ENCODE assay signal across 16 cellular contexts in the genomic region with DNA sequence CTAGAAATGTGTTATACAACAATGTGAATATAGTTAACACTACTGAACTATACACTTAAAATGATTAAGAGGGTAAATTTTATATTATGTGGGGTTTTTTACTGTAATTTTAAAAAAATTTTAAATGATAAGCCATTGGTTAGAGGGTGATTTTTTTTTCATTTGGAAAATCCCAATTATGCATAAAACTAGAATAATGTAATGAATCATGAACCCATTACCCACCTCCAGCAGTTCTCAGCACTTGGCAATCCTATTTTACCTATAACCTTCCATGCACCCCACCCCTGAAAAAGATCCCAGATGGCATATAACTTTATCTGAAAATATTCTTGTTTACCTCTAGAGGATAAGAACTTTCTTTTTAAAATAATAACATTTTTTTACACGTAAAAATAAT.
"Had no signal": no experiment of that assay in that cellular context is flagged by ENCODE, and none has a peak within 500 bp of the region (broad histone marks: within the 10 kb centered on the region; RNA-seq: fewer than 3 reads in every experiment).

No MANE protein-coding gene starts in this region.

- DNase-seq: activated CD4-positive, alpha-beta T cell treated with anti-CD3 and anti-CD28 coated beads for 48 hours; activated CD8-positive, alpha-beta memory T cell treated with anti-CD3 and anti-CD28 coated beads, Interleukin-2, amount 50 U/mL, for 48 hours; activated effector memory CD4-positive, alpha-beta T cell treated with Interleukin-2 at 50 U/mL for 16 hours; cerebellar nuclear complex; esophagus squamous epithelium; head of caudate nucleus; islet precursor cell; left cardiac atrium; pancreas; psoas muscle; stimulated activated CD4-positive, alpha-beta T cell treated with anti-CD3 and anti-CD28 coated beads, Interleukin-4, amount 100 ng/mL, for 4 hours; T-helper 9 cell; trophoblast cell; uterus had no signal

- H3K4me3 Mint-ChIP-seq: nephron had no signal

- H3K4me1 Mint-ChIP-seq: nephron had no signal

- ATAC-seq: gastroesophageal sphincter, left cardiac atrium, pancreas, psoas muscle had no signal

- H3K9me3 Mint-ChIP-seq: nephron had no signal

- H3K27ac Mint-ChIP-seq: nephron had no signal
